9 cellular contexts compared by ENCODE assay signal in the genomic region with DNA sequence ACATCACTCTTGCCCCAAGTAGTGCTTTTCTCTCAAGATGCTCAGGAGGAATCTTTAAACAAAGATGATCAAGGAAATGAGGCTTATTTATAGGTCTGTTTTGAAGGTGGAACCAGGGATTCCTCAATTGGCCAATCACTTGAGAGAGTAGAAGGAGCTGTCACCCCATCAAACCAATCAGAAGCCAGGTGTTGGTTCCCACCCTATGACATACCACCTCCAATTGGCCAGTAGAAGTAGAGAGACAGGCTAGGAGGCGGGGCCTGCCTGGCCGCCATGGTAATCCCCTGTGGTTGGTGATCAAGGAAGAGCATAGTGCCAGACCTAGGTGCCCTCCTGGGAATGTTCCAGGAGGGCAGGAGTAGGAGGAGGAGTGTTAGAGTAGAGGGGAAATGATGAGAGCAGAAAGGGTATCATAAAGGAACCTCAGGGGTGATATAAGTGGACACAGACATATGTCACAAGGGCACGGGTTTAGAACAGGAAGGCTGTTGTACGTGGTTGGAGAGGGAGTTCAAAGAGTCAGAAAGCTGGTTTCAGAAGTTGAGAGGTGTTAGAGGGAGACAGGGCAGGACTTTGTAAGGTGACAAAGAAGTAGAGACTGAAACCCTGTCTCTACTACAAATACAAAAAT. TPM values are rescaled to one million over a fixed set of nuclear protein-coding genes. Genes with fewer than 3 reads are reported as not detected.
DNase-seq lines count a peak whose midpoint lies in the region; ATAC-seq and TF ChIP-seq lines count a peak whose summit lies in the region.
"Had no signal": no experiment of that assay in that cellular context is flagged by ENCODE, and none has a peak within 500 bp of the region (broad histone marks: within the 10 kb centered on the region; RNA-seq: fewer than 3 reads in every experiment).

No MANE protein-coding gene starts in this region.

- 67 to 69% methylated on average over 4 of the region's 4 CpGs for WGBS in gastroesophageal sphincter (ENCODE audit: low coverage in 1 of 2), 2 donors
- WGBS in suprapubic skin, result 68% methylated on average over 4 of the region's 4 CpGs

- H3K27ac ChIP-seq in gastroesophageal sphincter (no peak overlapping the region), suprapubic skin (no peak overlapping the region)

- H3K4me3 ChIP-seq in gastroesophageal sphincter (no peak overlapping the region), suprapubic skin (no peak overlapping the region)

- peak; percentile 18 for DNase-seq in NCI-H2171 treated with DMSO at 0.1 percent for 48 hours (lab: John Stamatoyannopoulos, UW)
- no peak for DNase-seq in NCI-H2171 (lab: John Stamatoyannopoulos, UW)
- peak; percentile 16 for DNase-seq in OCI-M1 (lab: John Stamatoyannopoulos, UW)
- peak; percentile 12 for DNase-seq in left kidney (ENCODE audit: low read depth, low spot score)
- no peak for DNase-seq in stimulated activated naive CD4-positive, alpha-beta T cell treated with Interleukin-2 at 50 U/mL for 16 hours (lab: John Stamatoyannopoulos, UW)
- DNase-seq in suprapubic skin (ENCODE audit: low spot score in 2 of 2), result no peak
- DNase-seq: PC-3 had no signal

- H3K4me1 ChIP-seq in gastroesophageal sphincter (no peaks in the 10 kb centered on the region), suprapubic skin (no peaks in the 10 kb centered on the region)

- peak; percentile 50 for ATAC-seq in GM21576 (IDR thresholded peaks at IDR 0.05; ENCODE audit: unreplicated experiment)
- no peak for ATAC-seq in gastroesophageal sphincter
- ATAC-seq: PC-3 had no signal

- H3K9me3 ChIP-seq in gastroesophageal sphincter, result no peaks in the 10 kb centered on the region
- no peaks in the 10 kb centered on the region for H3K9me3 ChIP-seq in suprapubic skin

- peaks cover 33% of the 10 kb centered on the region for H3K27me3 ChIP-seq in gastroesophageal sphincter
- H3K27me3 ChIP-seq in suprapubic skin, result no peaks in the 10 kb centered on the region

- no peak for TF ChIP-seq CTCF in gastroesophageal sphincter (IDR thresholded peaks at IDR 0.05)
- no peak for TF ChIP-seq CTCF in suprapubic skin (IDR thresholded peaks at IDR 0.05)

- TF ChIP-seq EP300 in gastroesophageal sphincter (IDR thresholded peaks at IDR 0.05), result no peak
- no peak for TF ChIP-seq EP300 in suprapubic skin (IDR thresholded peaks at IDR 0.05)

- TF ChIP-seq POLR2A in gastroesophageal sphincter (IDR thresholded peaks at IDR 0.05) (no peak), suprapubic skin (IDR thresholded peaks at IDR 0.05) (no peak)

- no peaks in the 10 kb centered on the region for H3K36me3 ChIP-seq in gastroesophageal sphincter
- no peaks in the 10 kb centered on the region for H3K36me3 ChIP-seq in suprapubic skin

RNA-seq across cellular contexts. Expression of a gene that starts 10.5 kb away (rescaled TPM):
- total RNA-seq in gastroesophageal sphincter, result not detected
- total RNA-seq in suprapubic skin, result not detected
- total RNA-seq: PC-3 had no signal

RNA-seq across cellular contexts. Expression of a gene that starts 16.1 kb away (rescaled TPM):
- 1 to 10 TPM; 3.9 to 8.7 (median 6.2) TPM for total RNA-seq in gastroesophageal sphincter
- 10 to 100 TPM; 14.9 to 18.4 (median 16.4) TPM for total RNA-seq in suprapubic skin

RNA-seq across cellular contexts. Expression of a gene that starts 32.4 kb away (rescaled TPM):
- total RNA-seq in gastroesophageal sphincter, result 10 to 100 TPM; 66.1 to 98.0 (median 72.8) TPM
- 10 to 100 TPM; 45.1 to 75.9 (median 65.0) TPM for total RNA-seq in suprapubic skin

RNA-seq across cellular contexts. Expression of a gene that starts 33.0 kb away (rescaled TPM):
- total RNA-seq in gastroesophageal sphincter, result not detected
- total RNA-seq in suprapubic skin, result not detected
- total RNA-seq: PC-3 had no signal

RNA-seq across cellular contexts. Expression of a gene that starts 45.1 kb away (rescaled TPM):
- total RNA-seq in gastroesophageal sphincter (not detected), suprapubic skin (1 to 10 TPM; 1.0 to 4.0 (median 1.9) TPM)

Comparison
In these comparisons a context has a peak if more than half of its experiments do, and no peak if none do; other contexts are left out.
1. DNase-seq: peak in NCI-H2171 treated with DMSO at 0.1 percent for 48 hours (single experiment), OCI-M1 (single experiment) and left kidney (single experiment); none in NCI-H2171 (single experiment), stimulated activated naive CD4-positive, alpha-beta T cell treated with Interleukin-2 at 50 U/mL for 16 hours (single experiment) and suprapubic skin (0 of 2).